Comparison of ENCODE assay signal across 18 cellular contexts in genomic region chr3:53069422-53070068, GRCh38. TPM values are rescaled to one million over a fixed set of nuclear protein-coding genes. Genes with fewer than 3 reads are reported as not detected.
DNase-seq lines count a peak whose midpoint lies in the region; TF ChIP-seq lines count a peak whose summit lies in the region.
"Had no signal": no experiment of that assay in that cellular context is flagged by ENCODE, and none has a peak within 500 bp of the region (broad histone marks: within the 10 kb centered on the region; RNA-seq: fewer than 3 reads in every experiment).

No MANE protein-coding gene starts in this region.

- DNase-seq in SHP77 (lab: John Stamatoyannopoulos, UW) (peak; percentile 25 to 29), SHP77 treated with DMSO at 0.1 percent for 48 hours (lab: John Stamatoyannopoulos, UW) (no peak), M059J (ENCODE audit: low read depth) (peak; percentile 33), coronary artery (ENCODE audit: low spot score) (peak; percentile 45), sigmoid colon (peak; percentile 24), NAMALWA (ENCODE audit: low spot score) (no peak), inferior parietal cortex (ENCODE audit: extremely low spot score) (no peak), activated gamma-delta T cell (lab: John Stamatoyannopoulos, UW) (no peak)
- DNase-seq: ACHN; activated CD4-positive, alpha-beta T cell treated with anti-CD3 and anti-CD28 coated beads, Interleukin-2, amount 50 U/mL, for 4 hours; amygdala; COR-L47; KBM-7; midbrain; NCI-H1105 treated with DMSO at 0.1 percent for 48 hours; NCI-H446; nucleus accumbens had no signal

- H3K36me3 ChIP-seq in sigmoid colon, result no peaks in the 10 kb centered on the region

- H3K9me3 ChIP-seq in sigmoid colon, result no peaks in the 10 kb centered on the region

- intact Hi-C loops in sigmoid colon (cut with DNase I), result loop anchor here (5.0 kb wide), 2 partner anchors 137 to 222 kb away; no protein-coding TSS in a partner anchor

- TF ChIP-seq POLR2A in sigmoid colon (IDR thresholded peaks at IDR 0.05), result no peak

- H3K4me3 ChIP-seq in coronary artery (no peak overlapping the region), sigmoid colon (no peak overlapping the region)
- H3K4me3 ChIP-seq: SK-N-MC had no signal

- H3K4me1 ChIP-seq in sigmoid colon, result peaks cover 4 to 14% (median 12%) of the 10 kb centered on the region in 4 donors

- no peak for TF ChIP-seq EP300 in sigmoid colon (IDR thresholded peaks at IDR 0.05)

- WGBS in sigmoid colon, 2 donors, result 83 to 85% methylated on average over 4 of the region's 4 CpGs

- TF ChIP-seq CTCF in coronary artery (IDR thresholded peaks at IDR 0.05) (no peak), sigmoid colon (IDR thresholded peaks at IDR 0.05) (no peak)

- no peaks in the 10 kb centered on the region for H3K27me3 ChIP-seq in sigmoid colon

- H3K27ac ChIP-seq in coronary artery (no peak overlapping the region), sigmoid colon (no peak overlapping the region)
- H3K27ac ChIP-seq: SK-N-MC had no signal

RNA-seq across cellular contexts. Expression of gene SFMBT1, which starts 23.7 kb away (rescaled TPM):
- 16.1 and 17.7 TPM in 2 replicates for total RNA-seq in M059J (2014; rRNA removed; shearing (Covaris generic))
- 10 to 100 TPM; 10.2 to 16.1 (median 14.9) TPM for total RNA-seq in sigmoid colon
- polyA plus RNA-seq in sigmoid colon, result 1 to 10 TPM; 4.8 to 7.3 (median 6.9) TPM

Comparison
In these comparisons a context has a peak if more than half of its experiments do, and no peak if none do; other contexts are left out.
1. DNase-seq: peak in SHP77 (2 of 2), M059J (single experiment), coronary artery (single experiment) and sigmoid colon (single experiment); none in SHP77 treated with DMSO at 0.1 percent for 48 hours (single experiment), NAMALWA (single experiment), inferior parietal cortex (single experiment) and activated gamma-delta T cell (single experiment).